19 cellular contexts compared by ENCODE assay signal in the genomic region with DNA sequence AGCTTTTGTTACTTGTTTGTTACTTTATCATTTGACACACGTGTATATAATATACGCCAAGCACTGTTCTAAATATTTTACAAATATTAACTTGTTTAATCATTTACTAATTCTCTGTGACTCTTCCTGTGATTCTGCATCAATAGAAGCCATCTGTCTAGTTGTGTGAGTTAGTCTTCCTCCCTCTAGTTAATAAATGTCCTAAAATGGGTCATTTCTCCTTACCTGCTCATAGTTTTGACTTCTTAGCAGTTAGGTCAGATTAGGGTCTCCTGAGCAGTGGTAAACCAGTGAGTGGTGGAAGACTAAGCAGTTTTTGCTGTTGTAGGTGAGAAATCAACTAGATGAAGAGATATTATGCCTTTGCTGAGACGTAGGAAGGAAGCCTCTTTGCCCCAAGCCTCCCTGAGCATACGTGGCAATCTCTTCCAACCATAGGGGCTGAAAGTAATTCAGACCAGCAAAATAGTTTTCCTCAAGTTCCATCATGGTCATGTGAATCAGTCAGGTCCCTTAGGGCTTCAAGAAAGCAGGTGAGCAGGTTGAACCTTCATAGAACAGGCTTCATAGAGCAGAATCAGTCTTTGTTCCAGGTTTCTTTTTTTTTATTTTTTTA. TPM values are rescaled to one million over a fixed set of nuclear protein-coding genes. Genes with fewer than 3 reads are reported as not detected.
DNase-seq lines count a peak whose midpoint lies in the region; ATAC-seq, FAIRE-seq and TF ChIP-seq lines count a peak whose summit lies in the region.
"Had no signal": no experiment of that assay in that cellular context is flagged by ENCODE, and none has a peak within 500 bp of the region (broad histone marks: within the 10 kb centered on the region; RNA-seq: fewer than 3 reads in every experiment).

No MANE protein-coding gene starts in this region.

- TF ChIP-seq CTCF in pancreas (IDR thresholded peaks at IDR 0.05) (no peak), heart left ventricle (IDR thresholded peaks at IDR 0.05) (no peak)

- no peak overlapping the region for H3K4me3 Mint-ChIP-seq in natural killer cell treated with Interleukin-12 subunit alpha and Interleukin-12 subunit beta and Interleukin-15 and Interleukin-18, amount 100 ng/mL, for 72 hours
- H3K4me3 Mint-ChIP-seq: activated CD4-positive, alpha-beta memory T cell treated with anti-CD3 and anti-CD28 coated beads, Interleukin-2, amount 10 ng/mL, durations not matched to agents 7 days and 5 days; CD4-positive, CD25-positive, alpha-beta regulatory T cell; T-helper 2 cell treated with Interferon-gamma antibody and Interleukin-4, amounts not matched to agents 5 μg/mL and 100 μg/mL, for 36 hours had no signal

- no peak overlapping the region for H3K27ac Mint-ChIP-seq in natural killer cell treated with Interleukin-12 subunit alpha and Interleukin-12 subunit beta and Interleukin-15 and Interleukin-18, amount 100 ng/mL, for 72 hours
- H3K27ac Mint-ChIP-seq: activated CD4-positive, alpha-beta memory T cell treated with anti-CD3 and anti-CD28 coated beads, Interleukin-2, amount 10 ng/mL, durations not matched to agents 7 days and 5 days; CD4-positive, CD25-positive, alpha-beta regulatory T cell; T-helper 2 cell treated with Interferon-gamma antibody and Interleukin-4, amounts not matched to agents 5 μg/mL and 100 μg/mL, for 36 hours had no signal

- peaks cover 0 to 4% of the 10 kb centered on the region in 2 donors for H3K27me3 Mint-ChIP-seq in natural killer cell treated with Interleukin-12 subunit alpha and Interleukin-12 subunit beta and Interleukin-15 and Interleukin-18, amount 100 ng/mL, for 72 hours
- H3K27me3 Mint-ChIP-seq: activated CD4-positive, alpha-beta memory T cell treated with anti-CD3 and anti-CD28 coated beads, Interleukin-2, amount 10 ng/mL, durations not matched to agents 7 days and 5 days; CD4-positive, CD25-positive, alpha-beta regulatory T cell had no signal

- 24 to 34% methylated on average over 4 of the region's 4 CpGs for WGBS in pancreas, 2 donors
- 63 to 75% (median 66%) methylated on average over 4 of the region's 4 CpGs for WGBS in heart left ventricle, 4 donors

- H3K4me1 ChIP-seq in pancreas (no peaks in the 10 kb centered on the region), heart left ventricle (no peaks in the 10 kb centered on the region)
- H3K4me1 ChIP-seq: left ventricle myocardium inferior had no signal

- DNase-seq in pancreas (no peak), heart left ventricle (no peak), hypothalamus (lab: John Stamatoyannopoulos, UW) (no peak), C1 segment of cervical spinal cord (lab: John Stamatoyannopoulos, UW) (no peak)
- DNase-seq in natural killer cell treated with Interleukin-12 subunit alpha and Interleukin-12 subunit beta and Interleukin-15 and Interleukin-18, amount 100 ng/mL, for 72 hours (ENCODE audit: low spot score) = no peak
- DNase-seq: activated CD4-positive, alpha-beta memory T cell treated with anti-CD3 and anti-CD28 coated beads, Interleukin-2, amount 10 ng/mL, durations not matched to agents 7 days and 5 days; activated naive CD4-positive, alpha-beta T cell; CD4-positive, CD25-positive, alpha-beta regulatory T cell; IMR-90; left ventricle myocardium inferior; NCI-H1092 treated with DMSO at 0.1 percent for 48 hours; NCI-H526; substantia nigra had no signal

- FAIRE-seq in pancreas (lab: Jason Lieb, UNC) = no peak
- FAIRE-seq: bronchial epithelial cell had no signal

- H3K9me3 ChIP-seq in pancreas (no peaks in the 10 kb centered on the region), heart left ventricle (no peaks in the 10 kb centered on the region)
- H3K9me3 ChIP-seq: left ventricle myocardium inferior had no signal

- intact Hi-C loops in pancreas (cut with DNase I) (no loop called here), heart left ventricle (cut with DNase I) (no loop called here)

- no peaks in the 10 kb centered on the region for H3K9me3 Mint-ChIP-seq in natural killer cell treated with Interleukin-12 subunit alpha and Interleukin-12 subunit beta and Interleukin-15 and Interleukin-18, amount 100 ng/mL, for 72 hours
- H3K9me3 Mint-ChIP-seq: activated CD4-positive, alpha-beta memory T cell treated with anti-CD3 and anti-CD28 coated beads, Interleukin-2, amount 10 ng/mL, durations not matched to agents 7 days and 5 days; T-helper 2 cell treated with Interferon-gamma antibody and Interleukin-4, amounts not matched to agents 5 μg/mL and 100 μg/mL, for 36 hours had no signal

- H3K4me3 ChIP-seq in pancreas (no peak overlapping the region), heart left ventricle (no peak overlapping the region)
- H3K4me3 ChIP-seq: left ventricle myocardium inferior had no signal

- H3K27ac ChIP-seq in pancreas (peak overlapping the region in 1 of 4 donors; percentile 35), heart left ventricle (no peak overlapping the region)
- H3K27ac ChIP-seq: left ventricle myocardium inferior, RWPE1 had no signal

- no peaks in the 10 kb centered on the region for H3K4me1 Mint-ChIP-seq in natural killer cell treated with Interleukin-12 subunit alpha and Interleukin-12 subunit beta and Interleukin-15 and Interleukin-18, amount 100 ng/mL, for 72 hours (ENCODE audit: low read depth in 2 of 2)
- H3K4me1 Mint-ChIP-seq: activated CD4-positive, alpha-beta memory T cell treated with anti-CD3 and anti-CD28 coated beads, Interleukin-2, amount 10 ng/mL, durations not matched to agents 7 days and 5 days; CD4-positive, CD25-positive, alpha-beta regulatory T cell had no signal

- no peak for TF ChIP-seq POLR2A in heart left ventricle (IDR thresholded peaks at IDR 0.05)

- H3K27me3 ChIP-seq in pancreas = peaks cover 0 to 9% (median 0%) of the 10 kb centered on the region in 4 donors
- H3K27me3 ChIP-seq in heart left ventricle = no peaks in the 10 kb centered on the region

- ATAC-seq in GM18861 (IDR thresholded peaks at IDR 0.05; ENCODE audit: unreplicated experiment) (peak; percentile 98), GM21737 (IDR thresholded peaks at IDR 0.05; ENCODE audit: unreplicated experiment) (peak; percentile 91), HG03432 (IDR thresholded peaks at IDR 0.05; ENCODE audit: unreplicated experiment) (peak; percentile 86), pancreas (peak in 3 of 4 donors; percentile 36 to 71 (median 66)), heart left ventricle (no peak)
- ATAC-seq in natural killer cell treated with Interleukin-12 subunit alpha and Interleukin-12 subunit beta and Interleukin-15 and Interleukin-18, amount 100 ng/mL, for 72 hours = no peak

- H3K36me3 Mint-ChIP-seq in natural killer cell treated with Interleukin-12 subunit alpha and Interleukin-12 subunit beta and Interleukin-15 and Interleukin-18, amount 100 ng/mL, for 72 hours = no peaks in the 10 kb centered on the region
- H3K36me3 Mint-ChIP-seq: CD4-positive, CD25-positive, alpha-beta regulatory T cell had no signal

- H3K36me3 ChIP-seq in pancreas (no peaks in the 10 kb centered on the region), heart left ventricle (no peaks in the 10 kb centered on the region)
- H3K36me3 ChIP-seq: left ventricle myocardium inferior had no signal

RNA-seq across cellular contexts. Expression of a gene that starts 38.7 kb away (rescaled TPM):
- total RNA-seq in pancreas (10 to 100 TPM; 18.9 to 39.5 (median 25.3) TPM), heart left ventricle (10 to 100 TPM; 20.5 to 35.6 (median 24.1) TPM)
- polyA plus RNA-seq in pancreas (10 to 100 TPM; 21.9 to 52.6 TPM), heart left ventricle (10 to 100 TPM; 16.4 to 25.0 TPM)
- 10 to 100 TPM; 96.5 to 98.2 TPM for total RNA-seq in natural killer cell treated with Interleukin-12 subunit alpha and Interleukin-12 subunit beta and Interleukin-15 and Interleukin-18, amount 100 ng/mL, for 72 hours

Comparison
In these comparisons a context has a peak if more than half of its experiments do, and no peak if none do; other contexts are left out.
1. ATAC-seq: peak in GM18861 (single experiment), GM21737 (single experiment), HG03432 (single experiment) and pancreas (3 of 4); none in natural killer cell treated with Interleukin-12 subunit alpha and Interleukin-12 subunit beta and Interleukin-15 and Interleukin-18, amount 100 ng/mL, for 72 hours (0 of 2) and heart left ventricle (0 of 4).